In genomic region chr22:31104869-31105268, GRCh38 we compare ENCODE assay signal across 12 cellular contexts. TPM values are rescaled to one million over a fixed set of nuclear protein-coding genes. Genes with fewer than 3 reads are reported as not detected.
DNase-seq lines count a peak whose midpoint lies in the region; ATAC-seq, FAIRE-seq and TF ChIP-seq lines count a peak whose summit lies in the region.
"Had no signal": no experiment of that assay in that cellular context is flagged by ENCODE, and none has a peak within 500 bp of the region (broad histone marks: within the 10 kb centered on the region; RNA-seq: fewer than 3 reads in every experiment).

No MANE protein-coding gene starts in this region.

- 11% methylated on average over 30 of the region's 35 CpGs; no CpG with 5 or more reads in 1 of the 2 experiments for WGBS in H1 (ENCODE audit: extremely low coverage in 1 of 2, insufficient coverage in 1 of 2, insufficient read length in 1 of 2, insufficient replicate concordance in 2 of 2, low coverage in 1 of 2, low lambda C conversion rate in 2 of 2, missing lambda C conversion rate in 1 of 2), 2 experiments
- 32% methylated on average over 28 of the region's 35 CpGs for WGBS in mesenchymal stem cell
- WGBS in transverse colon (ENCODE audit: low coverage in 1 of 2), 2 donors: 57% methylated on average over 30 of the region's 35 CpGs; no CpG with 5 or more reads in 1 of the 2 donors

- BruUV-seq in MCF 10A (replicated peaks; lab: Mats Ljungman, UMichigan): no TSS peak

- H2BK120ac ChIP-seq in H1 (replicated peaks; ENCODE audit: low read depth, low read length): no peak overlapping the region
- H2BK120ac ChIP-seq in mesenchymal stem cell (ENCODE audit: low read depth, low read length): no peak overlapping the region

- H3K27ac ChIP-seq in breast epithelium: peak overlapping the region; percentile 98
- no peak overlapping the region for H3K27ac ChIP-seq in H1 (ENCODE audit: low read depth, low read length)
- H3K27ac ChIP-seq in mesenchymal stem cell (ENCODE audit: low read length, poor library complexity, severe bottlenecking): no peak overlapping the region
- peak overlapping the region; percentile 86 to 97 (median 96) for H3K27ac ChIP-seq in transverse colon

- H3K18ac ChIP-seq in H1 (ENCODE audit: extremely low read depth, low read length): no peak overlapping the region; the same call in 1 of the 2 replicates
- no peak overlapping the region for H3K18ac ChIP-seq in mesenchymal stem cell (ENCODE audit: low read depth in 1 of 2, low read length in 2 of 2)

- no peaks in the 10 kb centered on the region for H3K9me3 Mint-ChIP-seq in MCF 10A (ENCODE audit: unreplicated experiment)
- no peaks in the 10 kb centered on the region for H3K9me3 Mint-ChIP-seq in T-helper 2 cell treated with Interferon-gamma antibody and Interleukin-4, amounts not matched to agents 5 μg/mL and 100 μg/mL, for 36 hours

- TF ChIP-seq RAD21 in H1 (IDR thresholded peaks at IDR 0.05 in 1 of 2, conservative IDR thresholded peaks at IDR 0.05 in 1 of 2; ENCODE audit: low read depth in 2 of 2, low read length in 2 of 2): peak; percentile 56 to 70

- POLR2A ChIA-PET in MCF 10A (lab: Yijun Ruan, JAX) (interaction anchor here (0.5 to 0.7 kb wide), 3 partner anchors 21 to 128 kb away, joined by 3 to 4 read pairs (median 3); no protein-coding TSS in a partner anchor), H1 (lab: Charles Lee; ENCODE audit: partially characterized antibody) (interaction anchor here (0.6 to 2.3 kb wide), 11 partner anchors 9 to 174 kb away, joined by 3 to 25 read pairs (median 4); partner anchors contain the start of genes INPP5J, MORC2, RNF185 and TUG1)

- in situ Hi-C loops in transverse colon (cut with MboI; ENCODE audit: low pct_ligation_motif_present in 1 of 4, low pct_unique_long_range_greater_than_20kb in 1 of 4, low sequenced_read_pairs in 3 of 4): no loop called here

- DNase-seq in breast epithelium (ENCODE audit: low spot score in 2 of 2): no peak
- no peak for DNase-seq in MCF 10A (ENCODE audit: unreplicated experiment)
- peak; percentile 68 to 89 for DNase-seq in H1 (ENCODE audit: low read depth in 1 of 2, low spot score in 2 of 2)
- no peak for DNase-seq in mesenchymal stem cell
- no peak for DNase-seq in transverse colon
- DNase-seq in T-helper 2 cell treated with Interferon-gamma antibody and Interleukin-4, amounts not matched to agents 5 μg/mL and 100 μg/mL, for 36 hours (ENCODE audit: low spot score): no peak
- DNase-seq: activated CD8-positive, alpha-beta memory T cell treated with anti-CD3 and anti-CD28 coated beads for 24 hours; stimulated activated CD4-positive, alpha-beta T cell treated with anti-CD3 and anti-CD28 coated beads, Interleukin-4, amount 100 ng/mL, for 4 hours had no signal

- ATAC-seq in HG03521 (IDR thresholded peaks at IDR 0.05; ENCODE audit: unreplicated experiment) (no peak), GM19023 (IDR thresholded peaks at IDR 0.05; ENCODE audit: unreplicated experiment) (no peak)

- no peak for TF ChIP-seq CTCF in breast epithelium (IDR thresholded peaks at IDR 0.05)
- TF ChIP-seq CTCF in MCF 10A (IDR thresholded peaks at IDR 0.05; ENCODE audit: unreplicated experiment): no peak
- TF ChIP-seq CTCF in H1 (IDR thresholded peaks at IDR 0.05; ENCODE audit: control extremely low read depth in 1 of 3, insufficient read depth in 1 of 3, low read depth in 1 of 3, low read length in 3 of 3): peak; percentile 89 to 92 (median 89)
- TF ChIP-seq CTCF in transverse colon (IDR thresholded peaks at IDR 0.05): peak in 4 of 5 experiments; percentile 26 to 47 (median 34)

- H4K91ac ChIP-seq in H1 (replicated peaks; ENCODE audit: insufficient read length, low read length): no peak overlapping the region
- peak overlapping the region; percentile 35 for H4K91ac ChIP-seq in mesenchymal stem cell (ENCODE audit: low read length)

- H3K4me1 ChIP-seq in breast epithelium (peaks cover 0 to 10% of the 10 kb centered on the region in 2 donors), H1 (replicated peaks in 1 of 4; ENCODE audit: control insufficient read depth in 3 of 4, insufficient read depth in 4 of 4, low read length in 3 of 4) (peaks cover 0 to 15% (median 11%) of the 10 kb centered on the region in 4 experiments; a peak in 5 of 7 replicates), mesenchymal stem cell (ENCODE audit: control insufficient read depth, insufficient read depth, low read depth, low read length) (peaks cover 27% of the 10 kb centered on the region), transverse colon (peaks cover 17 to 57% (median 35%) of the 10 kb centered on the region in 4 donors)

- H2BK12ac ChIP-seq in H1 (ENCODE audit: low read depth, low read length) (0 out of 2 replicates have a peak overlapping the region, but pooled peaks have one; percentile 22), mesenchymal stem cell (ENCODE audit: low read length in 2 of 2) (no peak overlapping the region)

- intact Hi-C loops in breast epithelium (cut with DNase I; ENCODE audit: low total_unique reads) (no loop called here), MCF 10A (cut with micrococcal nuclease) (no loop called here), transverse colon (cut with DNase I; ENCODE audit: low total_unique reads) (loop anchor here (1.0 to 5.0 kb wide), 2 partner anchors 13 to 47 kb away; no protein-coding TSS in a partner anchor)

- H3K4ac ChIP-seq in H1 (replicated peaks; ENCODE audit: insufficient read length, low read depth, low read length): no peak overlapping the region
- H3K4ac ChIP-seq in mesenchymal stem cell (ENCODE audit: low read depth in 1 of 2, low read length in 2 of 2): no peak overlapping the region

- H2AFZ ChIP-seq in H1 (ENCODE audit: low read length) (no peak overlapping the region), mesenchymal stem cell (ENCODE audit: low read depth, low read length) (no peak overlapping the region)

- H3K27me3 ChIP-seq in breast epithelium: no peaks in the 10 kb centered on the region
- peaks cover 10 to 23% (median 22%) of the 10 kb centered on the region in 4 experiments for H3K27me3 ChIP-seq in H1 (replicated peaks in 1 of 4; ENCODE audit: control insufficient read depth in 3 of 4, extremely low read depth in 1 of 4, insufficient read depth in 3 of 4, low read length in 3 of 4)
- no peaks in the 10 kb centered on the region for H3K27me3 ChIP-seq in mesenchymal stem cell (ENCODE audit: control insufficient read depth in 1 of 2, insufficient read depth in 1 of 2, low read length in 2 of 2)
- no peaks in the 10 kb centered on the region for H3K27me3 ChIP-seq in transverse colon
- H3K27me3 ChIP-seq: upper lobe of left lung had no signal

- H3K4me3 ChIP-seq in breast epithelium (peak overlapping the region in 1 of 3 donors; percentile 98), H1 (ENCODE audit: extremely low read depth in 1 of 4, insufficient read depth in 2 of 4, low read depth in 3 of 4, low read length in 4 of 4) (peak overlapping the region in 3 of 4 experiments; percentile 18 to 46 (median 23); a peak in 4 of 8 replicates), mesenchymal stem cell (ENCODE audit: insufficient read depth in 1 of 2, low read depth in 1 of 2, low read length in 2 of 2) (no peak overlapping the region), transverse colon (peak overlapping the region in 2 of 4 donors; percentile 53 to 60)
- H3K4me3 ChIP-seq: upper lobe of left lung had no signal

- no peak overlapping the region for H3K56ac ChIP-seq in H1 (replicated peaks; ENCODE audit: insufficient read length, low read depth, low read length)

- TF ChIP-seq EP300 in H1 (IDR thresholded peaks at IDR 0.05; ENCODE audit: borderline replicate concordance in 1 of 2, low read depth in 2 of 2, low read length in 2 of 2) (0 out of 3 replicates have a peak, but pooled peaks of 1 of the 2 experiments have one; percentile 43), transverse colon (IDR thresholded peaks at IDR 0.05; ENCODE audit: low read depth) (no peak)

- H3K23me2 ChIP-seq in H1 (ENCODE audit: low read depth, low read length): peaks cover 8% of the 10 kb centered on the region; the same call in 1 of the 2 replicates

- H3K14ac ChIP-seq in H1 (ENCODE audit: insufficient read length) (no peak overlapping the region), mesenchymal stem cell (ENCODE audit: low read length in 2 of 2) (no peak overlapping the region)

- no peak overlapping the region for H4K5ac ChIP-seq in H1 (ENCODE audit: insufficient read length, low read depth, low read length)

- H3K79me1 ChIP-seq in H1 (ENCODE audit: low read depth, low read length) (no peaks in the 10 kb centered on the region; the same call in 1 of the 2 replicates), mesenchymal stem cell (replicated peaks; ENCODE audit: low read length, poor library complexity, severe bottlenecking) (peaks cover 2% of the 10 kb centered on the region)

- H3K23ac ChIP-seq in H1 (ENCODE audit: insufficient read length) (no peak overlapping the region), mesenchymal stem cell (ENCODE audit: low read length in 2 of 2) (no peak overlapping the region)

- H3K36me3 Mint-ChIP-seq in MCF 10A (ENCODE audit: insufficient read depth, unreplicated experiment): peaks cover 7% of the 10 kb centered on the region
- no peaks in the 10 kb centered on the region for H3K36me3 Mint-ChIP-seq in T-helper 2 cell treated with Interferon-gamma antibody and Interleukin-4, amounts not matched to agents 5 μg/mL and 100 μg/mL, for 36 hours (ENCODE audit: low read depth)

- H4K8ac ChIP-seq in H1 (ENCODE audit: extremely low read depth, insufficient read depth, low read length): no peak overlapping the region; the same call in 1 of the 2 replicates
- peak overlapping the region; percentile 61 for H4K8ac ChIP-seq in mesenchymal stem cell (ENCODE audit: low read length)

- H3K4me1 Mint-ChIP-seq in MCF 10A (ENCODE audit: insufficient read depth, unreplicated experiment): peaks cover 33% of the 10 kb centered on the region
- H3K4me1 Mint-ChIP-seq in T-helper 2 cell treated with Interferon-gamma antibody and Interleukin-4, amounts not matched to agents 5 μg/mL and 100 μg/mL, for 36 hours (ENCODE audit: low read depth): peaks cover 9% of the 10 kb centered on the region

- H2BK5ac ChIP-seq in H1 (ENCODE audit: low read depth, low read length): no peak overlapping the region; the same call in 1 of the 2 replicates
- H2BK5ac ChIP-seq in mesenchymal stem cell (ENCODE audit: low read depth, low read length, poor library complexity, severe bottlenecking): no peak overlapping the region

- H3K9ac ChIP-seq in H1 (replicated peaks in 1 of 4; ENCODE audit: extremely low read depth in 1 of 4, low read depth in 3 of 4, low read length in 3 of 4): no peak overlapping the region
- H3K9ac ChIP-seq in mesenchymal stem cell (ENCODE audit: low read length): no peak overlapping the region

- H3K4me2 ChIP-seq in H1 (ENCODE audit: insufficient read depth in 1 of 2, low read depth in 2 of 2, low read length in 2 of 2) (peak overlapping the region; percentile 61 to 66), mesenchymal stem cell (ENCODE audit: low read length, poor library complexity, severe bottlenecking) (no peak overlapping the region)

- H3K36me3 ChIP-seq in breast epithelium (no peaks in the 10 kb centered on the region), H1 (ENCODE audit: control insufficient read depth in 2 of 4, insufficient read depth in 4 of 4, low read length in 3 of 4) (no peaks in the 10 kb centered on the region), mesenchymal stem cell (ENCODE audit: control insufficient read depth in 1 of 2, insufficient read depth in 2 of 2, low read depth in 1 of 2, low read length in 2 of 2) (peaks cover 47 to 56% of the 10 kb centered on the region in 2 experiments), transverse colon (peaks cover 0 to 7% (median 0%) of the 10 kb centered on the region in 4 donors)

- H2AK5ac ChIP-seq in H1 (ENCODE audit: low read depth, low read length) (no peak overlapping the region), mesenchymal stem cell (ENCODE audit: low read length, severe bottlenecking) (no peak overlapping the region)

- H4K20me1 ChIP-seq in H1 (replicated peaks in 1 of 2; ENCODE audit: control insufficient read depth in 1 of 2, insufficient read depth in 2 of 2, low read length in 2 of 2): peaks cover 0 to 8% of the 10 kb centered on the region in 2 experiments

- no peak overlapping the region for H3K27ac Mint-ChIP-seq in MCF 10A (ENCODE audit: low read depth, unreplicated experiment)
- H3K27ac Mint-ChIP-seq in T-helper 2 cell treated with Interferon-gamma antibody and Interleukin-4, amounts not matched to agents 5 μg/mL and 100 μg/mL, for 36 hours: no peak overlapping the region

- no peaks in the 10 kb centered on the region for H3K27me3 Mint-ChIP-seq in MCF 10A (ENCODE audit: insufficient read depth, unreplicated experiment)
- no peaks in the 10 kb centered on the region for H3K27me3 Mint-ChIP-seq in T-helper 2 cell treated with Interferon-gamma antibody and Interleukin-4, amounts not matched to agents 5 μg/mL and 100 μg/mL, for 36 hours (ENCODE audit: low read depth)

- TF ChIP-seq POLR2A in breast epithelium (IDR thresholded peaks at IDR 0.05) (no peak), H1 (IDR thresholded peaks at IDR 0.05; ENCODE audit: control extremely low read depth in 1 of 2, low read depth in 2 of 2, low read length in 2 of 2) (no peak), transverse colon (IDR thresholded peaks at IDR 0.05) (no peak)

- H2BK20ac ChIP-seq in H1 (ENCODE audit: low read length): no peak overlapping the region

- FAIRE-seq in H1 (lab: Jason Lieb, UNC): no peak
- FAIRE-seq: G401.6 had no signal

- CTCF ChIA-PET in MCF 10A (lab: Yijun Ruan, JAX): interaction anchor here (0.7 to 2.4 kb wide), 5 partner anchors 20 to 235 kb away, joined by 3 to 6 read pairs (median 3); no protein-coding TSS in a partner anchor
- CTCF ChIA-PET in H1 (lab: Charles Lee; ENCODE audit: partially characterized antibody): interaction anchor here (0.7 to 16.8 kb wide), 28 partner anchors 10 to 188 kb away, joined by 3 to 207 read pairs (median 4); partner anchors contain the start of genes INPP5J, PIK3IP1, PLA2G3 and RNF185

- H3K79me2 ChIP-seq in H1 (ENCODE audit: control insufficient read depth in 1 of 2, insufficient read depth in 2 of 2, low read length in 2 of 2): no peaks in the 10 kb centered on the region

- H3K4me3 Mint-ChIP-seq in MCF 10A (ENCODE audit: unreplicated experiment): no peak overlapping the region
- no peak overlapping the region for H3K4me3 Mint-ChIP-seq in T-helper 2 cell treated with Interferon-gamma antibody and Interleukin-4, amounts not matched to agents 5 μg/mL and 100 μg/mL, for 36 hours

- H2BK15ac ChIP-seq in H1 (ENCODE audit: low read length): no peak overlapping the region
- no peak overlapping the region for H2BK15ac ChIP-seq in mesenchymal stem cell (ENCODE audit: low read depth, poor library complexity, severe bottlenecking)

- H3K9me3 ChIP-seq in breast epithelium: no peaks in the 10 kb centered on the region
- no peaks in the 10 kb centered on the region for H3K9me3 ChIP-seq in H1 (ENCODE audit: insufficient read depth in 2 of 2, low read depth in 1 of 2, low read length in 1 of 2)
- H3K9me3 ChIP-seq in mesenchymal stem cell (ENCODE audit: control insufficient read depth, low read length): no peaks in the 10 kb centered on the region
- no peaks in the 10 kb centered on the region for H3K9me3 ChIP-seq in transverse colon
- H3K9me3 ChIP-seq: upper lobe of left lung had no signal

RNA-seq across cellular contexts. Expression of gene SELENOM, which starts 2.5 kb away (rescaled TPM):
- total RNA-seq in breast epithelium (100 to 1,000 TPM; 297 to 485 (median 411) TPM), MCF 10A (2022) (44.9 and 88.7 TPM in 2 replicates), transverse colon (100 to 1,000 TPM; 247 to 334 (median 315) TPM)
- 21.8 and 22.7 TPM in 2 replicates for total RNA-seq in H1 (2021; fragmentation: NEBNext Ultra II Directional; extraction: Animal tissue kit (Norgen Biotek cat#: 25700))
- polyA plus RNA-seq in H1 (2011; rRNA removed): 40.0 and 57.2 TPM in 2 replicates
- 33.4 TPM for polyA plus RNA-seq in H1 (2011; cell fraction: cytosol; rRNA removed)
- polyA plus RNA-seq in H1 (2011; cell fraction: nucleus; rRNA removed): 32.8 TPM
- 9.6 to 22.1 TPM (median 16.4 TPM) in 4 replicates for polyA plus RNA-seq in H1 (2012, experiment 1 of 2)
- polyA plus RNA-seq in H1 (2012, experiment 2 of 2): 28.2 TPM
- polyA plus RNA-seq in H1 (2013, experiment 1 of 2): 50.7 TPM
- polyA plus RNA-seq in H1 (2013, experiment 2 of 2): 50.7 TPM
- 5.5 and 5.7 TPM in 2 replicates for polyA minus RNA-seq in H1 (2011; rRNA and poly(A)+ RNA removed)
- polyA minus RNA-seq in H1 (2011; cell fraction: cytosol; rRNA and poly(A)+ RNA removed): 10.1 TPM
- polyA minus RNA-seq in H1 (2011; cell fraction: nucleus; rRNA and poly(A)+ RNA removed): 13.7 TPM
- polyA plus RNA-seq in mesenchymal stem cell (2013, experiment 1 of 2): 278 TPM
- 285 TPM for polyA plus RNA-seq in mesenchymal stem cell (2013, experiment 2 of 2)

RNA-seq across cellular contexts. Expression of gene INPP5J, which starts 17.9 kb away (rescaled TPM):
- total RNA-seq in breast epithelium (10 to 100 TPM in 1 of 3 donors, 1 to 10 TPM in 1, not detected in 1; 7.5 to 15.2 TPM), MCF 10A (2022) (0.61 and 0.66 TPM in 2 replicates), transverse colon (10 to 100 TPM; 22.4 to 51.2 (median 30.8) TPM)
- total RNA-seq in H1 (2021; fragmentation: NEBNext Ultra II Directional; extraction: Animal tissue kit (Norgen Biotek cat#: 25700)): 6.0 and 6.4 TPM in 2 replicates
- polyA plus RNA-seq in H1 (2011; rRNA removed): 5.4 and 9.1 TPM in 2 replicates
- 5.6 TPM for polyA plus RNA-seq in H1 (2011; cell fraction: cytosol; rRNA removed)
- 14.0 TPM for polyA plus RNA-seq in H1 (2011; cell fraction: nucleus; rRNA removed)
- 3.6 to 6.3 TPM (median 5.3 TPM) in 4 replicates for polyA plus RNA-seq in H1 (2012, experiment 1 of 2)
- polyA plus RNA-seq in H1 (2012, experiment 2 of 2): 5.1 TPM
- 3.9 TPM for polyA plus RNA-seq in H1 (2013, experiment 1 of 2)
- 4.0 TPM for polyA plus RNA-seq in H1 (2013, experiment 2 of 2)
- 2.5 and 2.9 TPM in 2 replicates for polyA minus RNA-seq in H1 (2011; rRNA and poly(A)+ RNA removed)
- 3.7 TPM for polyA minus RNA-seq in H1 (2011; cell fraction: cytosol; rRNA and poly(A)+ RNA removed)
- polyA minus RNA-seq in H1 (2011; cell fraction: nucleus; rRNA and poly(A)+ RNA removed): 6.2 TPM
- polyA plus RNA-seq in mesenchymal stem cell (2013, experiment 1 of 2): 2.2 TPM
- 2.2 TPM for polyA plus RNA-seq in mesenchymal stem cell (2013, experiment 2 of 2)

RNA-seq across cellular contexts. Expression of gene SMTN, which starts 23.8 kb away (rescaled TPM):
- 10 to 100 TPM; 13.9 to 54.1 (median 41.6) TPM for total RNA-seq in breast epithelium
- total RNA-seq in MCF 10A (2022): 69.5 and 80.2 TPM in 2 replicates
- 20.8 and 26.5 TPM in 2 replicates for total RNA-seq in H1 (2021; fragmentation: NEBNext Ultra II Directional; extraction: Animal tissue kit (Norgen Biotek cat#: 25700))
- polyA plus RNA-seq in H1 (2011; rRNA removed): 12.3 and 27.6 TPM in 2 replicates
- polyA plus RNA-seq in H1 (2011; cell fraction: cytosol; rRNA removed): 9.2 TPM
- polyA plus RNA-seq in H1 (2011; cell fraction: nucleus; rRNA removed): 31.0 TPM
- 6.7 to 15.9 TPM (median 13.8 TPM) in 4 replicates for polyA plus RNA-seq in H1 (2012, experiment 1 of 2)
- polyA plus RNA-seq in H1 (2012, experiment 2 of 2): 8.5 TPM
- 17.8 TPM for polyA plus RNA-seq in H1 (2013, experiment 1 of 2)
- 16.7 TPM for polyA plus RNA-seq in H1 (2013, experiment 2 of 2)
- 4.6 and 9.1 TPM in 2 replicates for polyA minus RNA-seq in H1 (2011; rRNA and poly(A)+ RNA removed)
- polyA minus RNA-seq in H1 (2011; cell fraction: cytosol; rRNA and poly(A)+ RNA removed): 13.0 TPM
- 10.4 TPM for polyA minus RNA-seq in H1 (2011; cell fraction: nucleus; rRNA and poly(A)+ RNA removed)
- 71.2 TPM for polyA plus RNA-seq in mesenchymal stem cell (2013, experiment 1 of 2)
- polyA plus RNA-seq in mesenchymal stem cell (2013, experiment 2 of 2): 67.2 TPM
- 100 to 1,000 TPM; 171 to 341 (median 219) TPM for total RNA-seq in transverse colon

RNA-seq across cellular contexts. Expression of gene PLA2G3, which starts 35.4 kb away (rescaled TPM):
- total RNA-seq in breast epithelium: not detected
- total RNA-seq in MCF 10A (2022): not detected in 2 replicates
- 25.9 and 26.8 TPM in 2 replicates for total RNA-seq in H1 (2021; fragmentation: NEBNext Ultra II Directional; extraction: Animal tissue kit (Norgen Biotek cat#: 25700))
- 18.1 and 19.3 TPM in 2 replicates for polyA plus RNA-seq in H1 (2011; rRNA removed)
- polyA plus RNA-seq in H1 (2011; cell fraction: cytosol; rRNA removed): 19.3 TPM
- 42.9 TPM for polyA plus RNA-seq in H1 (2011; cell fraction: nucleus; rRNA removed)
- polyA plus RNA-seq in H1 (2012, experiment 1 of 2): 18.5 to 22.5 TPM (median 22.0 TPM) in 4 replicates
- polyA plus RNA-seq in H1 (2012, experiment 2 of 2): 20.1 TPM
- 40.7 TPM for polyA plus RNA-seq in H1 (2013, experiment 1 of 2)
- 41.4 TPM for polyA plus RNA-seq in H1 (2013, experiment 2 of 2)
- 10.6 and 14.8 TPM in 2 replicates for polyA minus RNA-seq in H1 (2011; rRNA and poly(A)+ RNA removed)
- polyA minus RNA-seq in H1 (2011; cell fraction: cytosol; rRNA and poly(A)+ RNA removed): 9.8 TPM
- 12.2 TPM for polyA minus RNA-seq in H1 (2011; cell fraction: nucleus; rRNA and poly(A)+ RNA removed)
- 1.2 TPM for polyA plus RNA-seq in mesenchymal stem cell (2013, experiment 1 of 2)
- 1.2 TPM for polyA plus RNA-seq in mesenchymal stem cell (2013, experiment 2 of 2)
- not detected for total RNA-seq in transverse colon

RNA-seq across cellular contexts. Expression of gene RNF185, which starts 55.1 kb away (rescaled TPM):
- total RNA-seq in breast epithelium: 10 to 100 TPM; 32.8 to 42.6 (median 38.3) TPM
- total RNA-seq in MCF 10A (2022): 34.6 and 44.8 TPM in 2 replicates
- total RNA-seq in H1 (2021; fragmentation: NEBNext Ultra II Directional; extraction: Animal tissue kit (Norgen Biotek cat#: 25700)): 18.0 and 18.4 TPM in 2 replicates
- polyA plus RNA-seq in H1 (2011; rRNA removed): 19.4 and 19.9 TPM in 2 replicates
- 20.5 TPM for polyA plus RNA-seq in H1 (2011; cell fraction: cytosol; rRNA removed)
- polyA plus RNA-seq in H1 (2011; cell fraction: nucleus; rRNA removed): 15.8 TPM
- 18.2 to 19.9 TPM (median 18.8 TPM) in 4 replicates for polyA plus RNA-seq in H1 (2012, experiment 1 of 2)
- polyA plus RNA-seq in H1 (2012, experiment 2 of 2): 20.9 TPM
- polyA plus RNA-seq in H1 (2013, experiment 1 of 2): 13.1 TPM
- 12.9 TPM for polyA plus RNA-seq in H1 (2013, experiment 2 of 2)
- 21.1 and 25.8 TPM in 2 replicates for polyA minus RNA-seq in H1 (2011; rRNA and poly(A)+ RNA removed)
- 10.2 TPM for polyA minus RNA-seq in H1 (2011; cell fraction: cytosol; rRNA and poly(A)+ RNA removed)
- polyA minus RNA-seq in H1 (2011; cell fraction: nucleus; rRNA and poly(A)+ RNA removed): 6.7 TPM
- polyA plus RNA-seq in mesenchymal stem cell (2013, experiment 1 of 2): 34.9 TPM
- polyA plus RNA-seq in mesenchymal stem cell (2013, experiment 2 of 2): 35.2 TPM
- 10 to 100 TPM; 18.5 to 52.4 (median 32.3) TPM for total RNA-seq in transverse colon

Comparison
In these comparisons a context has a peak if more than half of its experiments do, and no peak if none do; other contexts are left out.
1. DNase-seq: peak in H1 (2 of 2); none in breast epithelium (0 of 2), MCF 10A (single experiment), mesenchymal stem cell (single experiment), transverse colon (single experiment) and T-helper 2 cell treated with Interferon-gamma antibody and Interleukin-4, amounts not matched to agents 5 μg/mL and 100 μg/mL, for 36 hours (single experiment).
2. H3K27ac ChIP-seq: peak in breast epithelium (2 of 2) and transverse colon (4 of 4); none in H1 (single experiment) and mesenchymal stem cell (single experiment).
3. H3K4me3 ChIP-seq: peak in H1 (3 of 4); none in mesenchymal stem cell (0 of 2).
4. CTCF ChIP-seq: peak in H1 (3 of 3) and transverse colon (4 of 5); none in breast epithelium (0 of 3) and MCF 10A (single experiment).